8 cellular contexts compared by ENCODE assay signal in genomic region chr1:234608720-234609527, GRCh38.
DNase-seq lines count a peak whose midpoint lies in the region; ATAC-seq lines count a peak whose summit lies in the region.

No MANE protein-coding gene starts in this region.

- H3K4me3 ChIP-seq in iPS-15b (ENCODE audit: low read depth, low read length): peak overlapping the region; percentile 62

- peak overlapping the region; percentile 95 for H3K27ac ChIP-seq in angular gyrus (ENCODE audit: low read depth, low read length)

- no peaks in the 10 kb centered on the region for H3K9me3 ChIP-seq in iPS-15b (ENCODE audit: control insufficient read depth, insufficient read depth, low read length)

- peak; percentile 62 for DNase-seq in NK-92 treated with Interleukin-12 subunit alpha and Interleukin-12 subunit beta, amount 100 ng/mL, for 24 hours (lab: John Stamatoyannopoulos, UW)
- DNase-seq in NK-92 (lab: John Stamatoyannopoulos, UW; ENCODE audit: unreplicated experiment) (no peak), T follicular helper cell (ENCODE audit: low read depth) (peak; percentile 67), NCI-H774 (lab: John Stamatoyannopoulos, UW) (no peak)
- DNase-seq in stimulated activated CD4-positive, alpha-beta T cell treated with anti-CD3 and anti-CD28 coated beads, Interleukin-12 subunit alpha, Interleukin-12 subunit beta, amount 100 ng/mL, for 24 hours (ENCODE audit: low read depth in 2 of 2): peak; percentile 48 to 56

- peaks cover 17% of the 10 kb centered on the region for H3K4me1 ChIP-seq in iPS-15b (ENCODE audit: control insufficient read depth, insufficient read depth, low read length)

- no peak for ATAC-seq in HG03521 (IDR thresholded peaks at IDR 0.05; ENCODE audit: unreplicated experiment)

- H3K9ac ChIP-seq in iPS-15b (ENCODE audit: low read depth, low read length): no peak overlapping the region

- peaks cover 9% of the 10 kb centered on the region for H3K36me3 ChIP-seq in iPS-15b (ENCODE audit: control insufficient read depth, insufficient read depth, low read length)

- H3K27me3 ChIP-seq in iPS-15b (ENCODE audit: control insufficient read depth, insufficient read depth, low read length): no peaks in the 10 kb centered on the region

Comparison
In these comparisons a context has a peak if more than half of its experiments do, and no peak if none do; other contexts are left out.
1. DNase-seq: peak in NK-92 treated with Interleukin-12 subunit alpha and Interleukin-12 subunit beta, amount 100 ng/mL, for 24 hours (single experiment), T follicular helper cell (single experiment) and stimulated activated CD4-positive, alpha-beta T cell treated with anti-CD3 and anti-CD28 coated beads, Interleukin-12 subunit alpha, Interleukin-12 subunit beta, amount 100 ng/mL, for 24 hours (2 of 2); none in NK-92 (single experiment) and NCI-H774 (single experiment).